Comparison of ENCODE assay signal across 18 cellular contexts in genomic region chr2:40202798-40203400, GRCh38.
DNase-seq lines count a peak whose midpoint lies in the region; ATAC-seq, FAIRE-seq and TF ChIP-seq lines count a peak whose summit lies in the region.
"Had no signal": no experiment of that assay in that cellular context is flagged by ENCODE, and none has a peak within 500 bp of the region (broad histone marks: within the 10 kb centered on the region; RNA-seq: fewer than 3 reads in every experiment).

No MANE protein-coding gene starts in this region.

- H3K4me1 Mint-ChIP-seq in activated CD4-positive, alpha-beta T cell treated with anti-CD3 and anti-CD28 coated beads for 36 hours = no peaks in the 10 kb centered on the region
- H3K4me1 Mint-ChIP-seq: activated CD4-positive, alpha-beta memory T cell treated with anti-CD3 and anti-CD28 coated beads, Interleukin-2, amount 10 ng/mL, durations not matched to agents 7 days and 5 days; memory B cell had no signal

- H3K27me3 Mint-ChIP-seq in activated CD4-positive, alpha-beta T cell treated with anti-CD3 and anti-CD28 coated beads for 36 hours = no peaks in the 10 kb centered on the region
- H3K27me3 Mint-ChIP-seq: activated CD4-positive, alpha-beta memory T cell treated with anti-CD3 and anti-CD28 coated beads, Interleukin-2, amount 10 ng/mL, durations not matched to agents 7 days and 5 days; memory B cell had no signal

- FAIRE-seq in G401.6 (lab: Jason Lieb, UNC) = peak; percentile 88
- peak; percentile 58 for FAIRE-seq in TTC549 (lab: Jason Lieb, UNC)

- H3K4me3 Mint-ChIP-seq in activated CD4-positive, alpha-beta T cell treated with anti-CD3 and anti-CD28 coated beads for 36 hours = no peak overlapping the region
- H3K4me3 Mint-ChIP-seq: activated CD4-positive, alpha-beta memory T cell treated with anti-CD3 and anti-CD28 coated beads, Interleukin-2, amount 10 ng/mL, durations not matched to agents 7 days and 5 days; memory B cell had no signal

- POLR2A ChIA-PET in activated CD4-positive, alpha-beta T cell treated with anti-CD3 and anti-CD28 coated beads for 36 hours (lab: Charles Lee) = no interaction called here

- TF ChIP-seq CTCF in fibroblast of villous mesenchyme (IDR thresholded peaks at IDR 0.05; ENCODE audit: insufficient read depth, low read depth, low read length) = no peak

- H3K4me3 ChIP-seq in fibroblast of villous mesenchyme (ENCODE audit: low read depth, low read length) = no peak overlapping the region
- H3K4me3 ChIP-seq: coronary artery had no signal

- no peaks in the 10 kb centered on the region for H3K36me3 Mint-ChIP-seq in activated CD4-positive, alpha-beta T cell treated with anti-CD3 and anti-CD28 coated beads for 36 hours (ENCODE audit: low read depth)
- H3K36me3 Mint-ChIP-seq: memory B cell had no signal

- H3K27ac Mint-ChIP-seq in activated CD4-positive, alpha-beta T cell treated with anti-CD3 and anti-CD28 coated beads for 36 hours = no peak overlapping the region
- H3K27ac Mint-ChIP-seq: activated CD4-positive, alpha-beta memory T cell treated with anti-CD3 and anti-CD28 coated beads, Interleukin-2, amount 10 ng/mL, durations not matched to agents 7 days and 5 days; memory B cell had no signal

- no peak for ATAC-seq in activated CD4-positive, alpha-beta T cell treated with anti-CD3 and anti-CD28 coated beads for 36 hours

- peaks cover 2% of the 10 kb centered on the region for H3K9me3 Mint-ChIP-seq in activated CD4-positive, alpha-beta T cell treated with anti-CD3 and anti-CD28 coated beads for 36 hours (ENCODE audit: low read depth)
- H3K9me3 Mint-ChIP-seq: memory B cell had no signal

- DNase-seq in fibroblast of villous mesenchyme (ENCODE audit: low read depth) (peak; percentile 51), renal cortical epithelial cell (ENCODE audit: low read depth) (peak; percentile 81), NCI-H510A (lab: John Stamatoyannopoulos, UW) (no peak), NK-92 (lab: John Stamatoyannopoulos, UW; ENCODE audit: unreplicated experiment) (no peak)
- DNase-seq in activated CD4-positive, alpha-beta T cell treated with anti-CD3 and anti-CD28 coated beads for 36 hours = no peak
- DNase-seq in stimulated activated CD4-positive, alpha-beta T cell treated with anti-CD3 and anti-CD28 coated beads, Interleukin-4, amount 100 ng/mL, for 4 hours = no peak
- DNase-seq: activated CD4-positive, alpha-beta memory T cell treated with anti-CD3 and anti-CD28 coated beads, Interleukin-2, amount 10 ng/mL, durations not matched to agents 7 days and 5 days; BE2C; erythroblast; NCI-H2171; NK-92 treated with Interleukin-12 subunit alpha and Interleukin-12 subunit beta, amount 100 ng/mL, for 24 hours; occipital lobe; SHP77; T1000 had no signal

- intact Hi-C loops in activated CD4-positive, alpha-beta T cell treated with anti-CD3 and anti-CD28 coated beads for 36 hours (cut with DNase I, micrococcal nuclease) = no loop called here

- CTCF ChIA-PET in activated CD4-positive, alpha-beta T cell treated with anti-CD3 and anti-CD28 coated beads for 36 hours (lab: Charles Lee) = no interaction called here

Comparison
In these comparisons a context has a peak if more than half of its experiments do, and no peak if none do; other contexts are left out.
1. DNase-seq: peak in fibroblast of villous mesenchyme (single experiment) and renal cortical epithelial cell (single experiment); none in activated CD4-positive, alpha-beta T cell treated with anti-CD3 and anti-CD28 coated beads for 36 hours (single experiment), NCI-H510A (single experiment), stimulated activated CD4-positive, alpha-beta T cell treated with anti-CD3 and anti-CD28 coated beads, Interleukin-4, amount 100 ng/mL, for 4 hours (0 of 2) and NK-92 (single experiment).